In the genomic region with DNA sequence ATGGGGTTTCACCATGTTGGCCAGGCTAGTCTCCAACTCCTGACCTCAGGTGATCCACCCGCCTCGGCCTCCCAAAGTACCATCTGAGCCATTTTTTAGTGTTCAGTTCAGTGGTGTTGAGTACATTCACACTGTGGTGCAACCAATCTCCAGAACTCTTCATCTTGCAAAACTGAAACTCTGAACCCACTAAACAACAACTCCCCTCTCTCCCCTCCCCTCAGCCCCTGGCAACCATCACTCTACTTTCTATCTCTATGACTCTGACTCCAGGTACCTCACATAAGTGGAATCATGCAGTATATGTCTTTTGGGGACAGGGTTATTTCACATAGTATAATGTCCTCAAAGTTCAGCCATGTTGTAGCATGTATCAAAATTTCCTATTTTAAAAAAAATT, we compare ENCODE assay signal across 18 cellular contexts. TPM values are rescaled to one million over a fixed set of nuclear protein-coding genes. Genes with fewer than 3 reads are reported as not detected.
A peak's percentile ranks its signal among the peaks of the same experiment; 100 is the strongest.
DNase-seq lines count a peak whose midpoint lies in the region; ATAC-seq and TF ChIP-seq lines count a peak whose summit lies in the region.
"Had no signal": no experiment of that assay in that cellular context is flagged by ENCODE, and none has a peak within 500 bp of the region (broad histone marks: within the 10 kb centered on the region; RNA-seq: fewer than 3 reads in every experiment).

No MANE protein-coding gene starts in this region.

- H3K27ac Mint-ChIP-seq in activated CD8-positive, alpha-beta T cell treated with anti-CD3 and anti-CD28 coated beads for 36 hours, result no peak overlapping the region
- H3K27ac Mint-ChIP-seq in activated CD8-positive, alpha-beta T cell treated with anti-CD3 and anti-CD28 coated beads, Interleukin-2, amount 10 ng/mL, durations not matched to agents 7 days and 5 days, result no peak overlapping the region
- peak overlapping the region; percentile 39 for H3K27ac Mint-ChIP-seq in CD4-positive, alpha-beta T cell
- H3K27ac Mint-ChIP-seq in activated T-helper 17 cell treated with anti-CD3 and anti-CD28 coated beads, Interleukin-2, amount 50 U/mL, for 72 hours, result no peak overlapping the region
- no peak overlapping the region for H3K27ac Mint-ChIP-seq in Calu3 (ENCODE audit: unreplicated experiment)
- H3K27ac Mint-ChIP-seq: B cell, HFFc6 had no signal

- CTCF ChIA-PET in activated CD8-positive, alpha-beta T cell treated with anti-CD3 and anti-CD28 coated beads for 36 hours (lab: Charles Lee), result interaction anchor here (1.2 to 1.9 kb wide), 3 partner anchors 11 to 37 kb away, joined by 4 to 16 read pairs (median 9); no protein-coding TSS in a partner anchor
- CTCF ChIA-PET in activated CD8-positive, alpha-beta T cell treated with anti-CD3 and anti-CD28 coated beads, Interleukin-2, amount 10 ng/mL, durations not matched to agents 7 days and 5 days (lab: Charles Lee), result interaction anchor here (2.6 kb wide), 1 partner anchor 45 kb away, joined by 19 read pairs; no protein-coding TSS in a partner anchor
- CTCF ChIA-PET in CD4-positive, alpha-beta T cell (lab: Charles Lee), result no interaction called here
- CTCF ChIA-PET in Calu3 (lab: Charles Lee), result no interaction called here

- H3K4me3 Mint-ChIP-seq in activated CD8-positive, alpha-beta T cell treated with anti-CD3 and anti-CD28 coated beads for 36 hours, result no peak overlapping the region
- H3K4me3 Mint-ChIP-seq in activated CD8-positive, alpha-beta T cell treated with anti-CD3 and anti-CD28 coated beads, Interleukin-2, amount 10 ng/mL, durations not matched to agents 7 days and 5 days, result no peak overlapping the region
- no peak overlapping the region for H3K4me3 Mint-ChIP-seq in CD4-positive, alpha-beta T cell
- H3K4me3 Mint-ChIP-seq in activated T-helper 17 cell treated with anti-CD3 and anti-CD28 coated beads, Interleukin-2, amount 50 U/mL, for 72 hours, result no peak overlapping the region
- no peak overlapping the region for H3K4me3 Mint-ChIP-seq in Calu3 (ENCODE audit: low read depth, unreplicated experiment)
- H3K4me3 Mint-ChIP-seq: B cell, HFFc6 had no signal

- H3K4me1 Mint-ChIP-seq in activated CD8-positive, alpha-beta T cell treated with anti-CD3 and anti-CD28 coated beads for 36 hours (ENCODE audit: low read depth), result peaks cover 26% of the 10 kb centered on the region
- H3K4me1 Mint-ChIP-seq in activated CD8-positive, alpha-beta T cell treated with anti-CD3 and anti-CD28 coated beads, Interleukin-2, amount 10 ng/mL, durations not matched to agents 7 days and 5 days (ENCODE audit: low read depth), result peaks cover 24% of the 10 kb centered on the region
- peaks cover 22% of the 10 kb centered on the region for H3K4me1 Mint-ChIP-seq in CD4-positive, alpha-beta T cell (ENCODE audit: low read depth)
- H3K4me1 Mint-ChIP-seq in activated T-helper 17 cell treated with anti-CD3 and anti-CD28 coated beads, Interleukin-2, amount 50 U/mL, for 72 hours, result peaks cover 10% of the 10 kb centered on the region
- H3K4me1 Mint-ChIP-seq in Calu3 (ENCODE audit: low read depth, unreplicated experiment), result peaks cover 8% of the 10 kb centered on the region

- intact Hi-C loops in activated CD8-positive, alpha-beta T cell treated with anti-CD3 and anti-CD28 coated beads for 36 hours (cut with micrococcal nuclease), result no loop called here
- intact Hi-C loops in CD4-positive, alpha-beta T cell (cut with DNase I, micrococcal nuclease), result no loop called here
- intact Hi-C loops in Calu3 (cut with micrococcal nuclease; ENCODE audit: unreplicated experiment), result no loop called here

- H3K9me3 ChIP-seq in CD4-positive, alpha-beta T cell (ENCODE audit: control insufficient read depth, low read length), result no peaks in the 10 kb centered on the region

- BruUV-seq in Calu3 (replicated peaks; lab: Mats Ljungman, UMichigan), result no TSS peak

- POLR2A ChIA-PET in activated CD8-positive, alpha-beta T cell treated with anti-CD3 and anti-CD28 coated beads for 36 hours (lab: Charles Lee), result no interaction called here
- POLR2A ChIA-PET in activated CD8-positive, alpha-beta T cell treated with anti-CD3 and anti-CD28 coated beads, Interleukin-2, amount 10 ng/mL, durations not matched to agents 7 days and 5 days (lab: Charles Lee), result interaction anchor here (2.2 kb wide), 1 partner anchor 43 kb away, joined by 30 read pairs; a partner anchor contains a TSS
- POLR2A ChIA-PET in CD4-positive, alpha-beta T cell (lab: Charles Lee), result interaction anchor here (1.2 to 1.8 kb wide), 2 partner anchors 42 to 51 kb away, joined by 3 to 11 read pairs; a partner anchor contains a TSS

- no peak overlapping the region for H3K27ac ChIP-seq in CD4-positive, alpha-beta T cell (ENCODE audit: low read depth, low read length)

- no peaks in the 10 kb centered on the region for H3K27me3 ChIP-seq in CD4-positive, alpha-beta T cell (ENCODE audit: control insufficient read depth, insufficient read depth, low read length)

- no peak for DNase-seq in activated CD8-positive, alpha-beta T cell treated with anti-CD3 and anti-CD28 coated beads for 36 hours
- DNase-seq in activated CD8-positive, alpha-beta T cell treated with anti-CD3 and anti-CD28 coated beads, Interleukin-2, amount 10 ng/mL, durations not matched to agents 7 days and 5 days, result no peak
- no peak for DNase-seq in CD4-positive, alpha-beta T cell
- no peak for DNase-seq in Calu3
- DNase-seq: COR-L47, H7, HFFc6, KG1, NCI-H1417, NCI-H187, NCI-H2227 treated with DMSO at 0.1 percent for 48 hours, NCI-H510A treated with DMSO at 0.1 percent for 48 hours, NCI-H774 had no signal

- TF ChIP-seq CTCF in activated CD8-positive, alpha-beta T cell treated with anti-CD3 and anti-CD28 coated beads for 36 hours (IDR thresholded peaks at IDR 0.05), result no peak
- no peak for TF ChIP-seq CTCF in CD4-positive, alpha-beta T cell (IDR thresholded peaks at IDR 0.05)
- TF ChIP-seq CTCF in Calu3 (IDR thresholded peaks at IDR 0.05; ENCODE audit: unreplicated experiment), result no peak

- ATAC-seq in activated CD8-positive, alpha-beta T cell treated with anti-CD3 and anti-CD28 coated beads for 36 hours, result peak; percentile 40
- ATAC-seq in activated CD8-positive, alpha-beta T cell treated with anti-CD3 and anti-CD28 coated beads, Interleukin-2, amount 10 ng/mL, durations not matched to agents 7 days and 5 days, result no peak
- ATAC-seq in CD4-positive, alpha-beta T cell (ENCODE audit: poor library complexity), result no peak
- ATAC-seq in activated T-helper 17 cell treated with anti-CD3 and anti-CD28 coated beads, Interleukin-2, amount 50 U/mL, for 72 hours (replicated peaks), result peak; percentile 51
- ATAC-seq in GM21825 (IDR thresholded peaks at IDR 0.05; ENCODE audit: unreplicated experiment), result no peak
- ATAC-seq: Right ventricle myocardium inferior had no signal

- no peaks in the 10 kb centered on the region for H3K9me3 Mint-ChIP-seq in activated CD8-positive, alpha-beta T cell treated with anti-CD3 and anti-CD28 coated beads for 36 hours
- H3K9me3 Mint-ChIP-seq in activated CD8-positive, alpha-beta T cell treated with anti-CD3 and anti-CD28 coated beads, Interleukin-2, amount 10 ng/mL, durations not matched to agents 7 days and 5 days (ENCODE audit: insufficient read depth), result no peaks in the 10 kb centered on the region
- no peaks in the 10 kb centered on the region for H3K9me3 Mint-ChIP-seq in CD4-positive, alpha-beta T cell
- no peaks in the 10 kb centered on the region for H3K9me3 Mint-ChIP-seq in activated T-helper 17 cell treated with anti-CD3 and anti-CD28 coated beads, Interleukin-2, amount 50 U/mL, for 72 hours
- no peaks in the 10 kb centered on the region for H3K9me3 Mint-ChIP-seq in Calu3 (ENCODE audit: low read depth, unreplicated experiment)
- H3K9me3 Mint-ChIP-seq: HFFc6 had no signal

- no peaks in the 10 kb centered on the region for H3K36me3 Mint-ChIP-seq in activated CD8-positive, alpha-beta T cell treated with anti-CD3 and anti-CD28 coated beads for 36 hours (ENCODE audit: low read depth)
- H3K36me3 Mint-ChIP-seq in activated CD8-positive, alpha-beta T cell treated with anti-CD3 and anti-CD28 coated beads, Interleukin-2, amount 10 ng/mL, durations not matched to agents 7 days and 5 days (ENCODE audit: low read depth), result no peaks in the 10 kb centered on the region
- no peaks in the 10 kb centered on the region for H3K36me3 Mint-ChIP-seq in CD4-positive, alpha-beta T cell (ENCODE audit: low read depth)
- H3K36me3 Mint-ChIP-seq in activated T-helper 17 cell treated with anti-CD3 and anti-CD28 coated beads, Interleukin-2, amount 50 U/mL, for 72 hours (ENCODE audit: low read depth), result no peaks in the 10 kb centered on the region
- no peaks in the 10 kb centered on the region for H3K36me3 Mint-ChIP-seq in Calu3 (ENCODE audit: insufficient read depth, unreplicated experiment)

- no peaks in the 10 kb centered on the region for H3K27me3 Mint-ChIP-seq in activated CD8-positive, alpha-beta T cell treated with anti-CD3 and anti-CD28 coated beads for 36 hours
- no peaks in the 10 kb centered on the region for H3K27me3 Mint-ChIP-seq in activated CD8-positive, alpha-beta T cell treated with anti-CD3 and anti-CD28 coated beads, Interleukin-2, amount 10 ng/mL, durations not matched to agents 7 days and 5 days (ENCODE audit: low read depth)
- no peaks in the 10 kb centered on the region for H3K27me3 Mint-ChIP-seq in CD4-positive, alpha-beta T cell
- H3K27me3 Mint-ChIP-seq in activated T-helper 17 cell treated with anti-CD3 and anti-CD28 coated beads, Interleukin-2, amount 50 U/mL, for 72 hours, result no peaks in the 10 kb centered on the region
- H3K27me3 Mint-ChIP-seq in Calu3 (ENCODE audit: unreplicated experiment), result no peaks in the 10 kb centered on the region
- H3K27me3 Mint-ChIP-seq: B cell had no signal

RNA-seq across cellular contexts. Expression of a gene that starts 18.7 kb away (rescaled TPM):
- total RNA-seq in activated CD8-positive, alpha-beta T cell treated with anti-CD3 and anti-CD28 coated beads for 36 hours, result 10 to 100 TPM; 57.6 to 60.1 TPM
- total RNA-seq in activated CD8-positive, alpha-beta T cell treated with anti-CD3 and anti-CD28 coated beads, Interleukin-2, amount 10 ng/mL, durations not matched to agents 7 days and 5 days, result 10 to 100 TPM; 83.5 to 93.7 TPM
- 10 to 100 TPM; 49.0 to 51.5 TPM for total RNA-seq in CD4-positive, alpha-beta T cell
- 100 to 1,000 TPM in 1 of 2 donors, 10 to 100 TPM in 1; 73.1 to 141 TPM for total RNA-seq in activated T-helper 17 cell treated with anti-CD3 and anti-CD28 coated beads, Interleukin-2, amount 50 U/mL, for 72 hours
- 69.9 and 82.1 TPM in 2 replicates for total RNA-seq in Calu3 (2022)

RNA-seq across cellular contexts. Expression of a gene that starts 28.4 kb away (rescaled TPM):
- total RNA-seq in activated CD8-positive, alpha-beta T cell treated with anti-CD3 and anti-CD28 coated beads for 36 hours, result 1 to 10 TPM; 4.5 to 5.7 TPM
- 10 to 100 TPM; 10.5 to 12.6 TPM for total RNA-seq in activated CD8-positive, alpha-beta T cell treated with anti-CD3 and anti-CD28 coated beads, Interleukin-2, amount 10 ng/mL, durations not matched to agents 7 days and 5 days
- 1 to 10 TPM; 5.2 to 6.4 TPM for total RNA-seq in CD4-positive, alpha-beta T cell
- total RNA-seq in activated T-helper 17 cell treated with anti-CD3 and anti-CD28 coated beads, Interleukin-2, amount 50 U/mL, for 72 hours, result 10 to 100 TPM; 13.4 to 37.8 TPM
- 7.8 and 9.4 TPM in 2 replicates for total RNA-seq in Calu3 (2022)

RNA-seq across cellular contexts. Expression of a gene that starts 41.7 kb away (rescaled TPM):
- 1,000 to 10,000 TPM; 1,130 to 1,151 TPM for total RNA-seq in activated CD8-positive, alpha-beta T cell treated with anti-CD3 and anti-CD28 coated beads for 36 hours
- 1,000 to 10,000 TPM; 1,875 to 1,983 TPM for total RNA-seq in activated CD8-positive, alpha-beta T cell treated with anti-CD3 and anti-CD28 coated beads, Interleukin-2, amount 10 ng/mL, durations not matched to agents 7 days and 5 days
- total RNA-seq in CD4-positive, alpha-beta T cell, result 100 to 1,000 TPM; 411 to 416 TPM
- total RNA-seq in activated T-helper 17 cell treated with anti-CD3 and anti-CD28 coated beads, Interleukin-2, amount 50 U/mL, for 72 hours, result 1,000 to 10,000 TPM in 1 of 2 donors, 100 to 1,000 TPM in 1; 649 to 1,196 TPM
- total RNA-seq in Calu3 (2022), result 11.1 and 12.9 TPM in 2 replicates

RNA-seq across cellular contexts. Expression of a gene that starts 45.7 kb away (rescaled TPM):
- 10 to 100 TPM; 17.7 to 19.5 TPM for total RNA-seq in activated CD8-positive, alpha-beta T cell treated with anti-CD3 and anti-CD28 coated beads for 36 hours
- 10 to 100 TPM; 29.4 to 34.5 TPM for total RNA-seq in activated CD8-positive, alpha-beta T cell treated with anti-CD3 and anti-CD28 coated beads, Interleukin-2, amount 10 ng/mL, durations not matched to agents 7 days and 5 days
- total RNA-seq in CD4-positive, alpha-beta T cell, result 100 to 1,000 TPM; 154 to 166 TPM
- total RNA-seq in activated T-helper 17 cell treated with anti-CD3 and anti-CD28 coated beads, Interleukin-2, amount 50 U/mL, for 72 hours, result 100 to 1,000 TPM in 1 of 2 donors, 10 to 100 TPM in 1; 34.7 to 107 TPM
- total RNA-seq in Calu3 (2022), result 21.1 and 28.0 TPM in 2 replicates

RNA-seq across cellular contexts. Expression of a gene that starts 50.0 kb away (rescaled TPM):
- 1 to 10 TPM; 2.5 TPM for total RNA-seq in activated CD8-positive, alpha-beta T cell treated with anti-CD3 and anti-CD28 coated beads for 36 hours
- 1 to 10 TPM; 1.3 TPM for total RNA-seq in activated CD8-positive, alpha-beta T cell treated with anti-CD3 and anti-CD28 coated beads, Interleukin-2, amount 10 ng/mL, durations not matched to agents 7 days and 5 days
- under 1 TPM; 0.42 to 0.47 TPM for total RNA-seq in CD4-positive, alpha-beta T cell
- total RNA-seq in activated T-helper 17 cell treated with anti-CD3 and anti-CD28 coated beads, Interleukin-2, amount 50 U/mL, for 72 hours, result 1 to 10 TPM; 1.1 to 3.7 TPM
- total RNA-seq in Calu3 (2022), result 3.6 and 4.7 TPM in 2 replicates
- total RNA-seq: A172 had no signal

Comparison
In these comparisons a context has a peak if more than half of its experiments do, and no peak if none do; other contexts are left out.
1. ATAC-seq: peak in activated CD8-positive, alpha-beta T cell treated with anti-CD3 and anti-CD28 coated beads for 36 hours (single experiment) and activated T-helper 17 cell treated with anti-CD3 and anti-CD28 coated beads, Interleukin-2, amount 50 U/mL, for 72 hours (single experiment); none in activated CD8-positive, alpha-beta T cell treated with anti-CD3 and anti-CD28 coated beads, Interleukin-2, amount 10 ng/mL, durations not matched to agents 7 days and 5 days (single experiment), CD4-positive, alpha-beta T cell (single experiment) and GM21825 (single experiment).
2. RNA of a gene that starts 41.7 kb away (total RNA-seq): 1,875 to 1,983 TPM in activated CD8-positive, alpha-beta T cell treated with anti-CD3 and anti-CD28 coated beads, Interleukin-2, amount 10 ng/mL, durations not matched to agents 7 days and 5 days, 649 to 1,196 TPM in activated T-helper 17 cell treated with anti-CD3 and anti-CD28 coated beads, Interleukin-2, amount 50 U/mL, for 72 hours, 1,130 to 1,151 TPM in activated CD8-positive, alpha-beta T cell treated with anti-CD3 and anti-CD28 coated beads for 36 hours and 411 to 416 TPM in CD4-positive, alpha-beta T cell; 11.1 to 12.9 TPM in Calu3; every median in the first group is over 10 times any median in the second.
3. CTCF ChIA-PET loops: an anchor here in activated CD8-positive, alpha-beta T cell treated with anti-CD3 and anti-CD28 coated beads for 36 hours (1.2 to 1.9 kb wide) and activated CD8-positive, alpha-beta T cell treated with anti-CD3 and anti-CD28 coated beads, Interleukin-2, amount 10 ng/mL, durations not matched to agents 7 days and 5 days (2.6 kb wide); none called in CD4-positive, alpha-beta T cell and Calu3.